ENCODE assay signal across 8 cellular contexts in genomic region chr22:24424001-24424900, GRCh38. TPM values are rescaled to one million over a fixed set of nuclear protein-coding genes. Genes with fewer than 3 reads are reported as not detected.
DNase-seq lines count a peak whose midpoint lies in the region; ATAC-seq and TF ChIP-seq lines count a peak whose summit lies in the region.

No MANE protein-coding gene starts in this region.

- no peak overlapping the region for H3K27ac ChIP-seq in OCI-LY7 (ENCODE audit: low read depth, low read length, poor library complexity, severe bottlenecking)

- TF ChIP-seq CTCF in CD14-positive monocyte (IDR thresholded peaks at IDR 0.05) (peak; percentile 9), OCI-LY7 (conservative IDR thresholded peaks at IDR 0.05; ENCODE audit: low read length) (no peak; the same call in 1 of the 2 replicates)

- peaks cover 21% of the 10 kb centered on the region; the same call in 1 of the 2 replicates for H3K79me2 ChIP-seq in OCI-LY7 (ENCODE audit: insufficient read depth, low read depth, low read length)

- DNase-seq in CD14-positive monocyte (ENCODE audit: low spot score) (no peak), OCI-LY7 (ENCODE audit: low spot score) (peak; percentile 64), iPS-NIHi7 (ENCODE audit: extremely low spot score) (peak; percentile 48), KG1 (lab: John Stamatoyannopoulos, UW) (no peak), COLO829 (ENCODE audit: low spot score) (no peak), SW480 (ENCODE audit: low spot score) (no peak)
- DNase-seq in activated naive CD8-positive, alpha-beta T cell treated with anti-CD3 and anti-CD28 coated beads, Interleukin-2, amount 50 U/mL, for 24 hours: peak; percentile 51
- peak in 2 of 3 experiments; percentile 28 to 46 for DNase-seq in stimulated activated CD4-positive, alpha-beta T cell treated with anti-CD3 and anti-CD28 coated beads, TNF-alpha, amount 100 ng/mL, for 24 hours (ENCODE audit: low read depth in 3 of 3)

- no TSS peak for BruUV-seq in OCI-LY7 (replicated peaks; lab: Mats Ljungman, UMichigan)

- H3K4me3 Mint-ChIP-seq in CD14-positive monocyte: peak overlapping the region; percentile 84 to 89
- H3K4me3 Mint-ChIP-seq in activated naive CD8-positive, alpha-beta T cell treated with anti-CD3 and anti-CD28 coated beads, Interleukin-2, amount 50 U/mL, for 24 hours: peak overlapping the region; percentile 79

- H3K9me3 Mint-ChIP-seq in CD14-positive monocyte: no peaks in the 10 kb centered on the region
- H3K9me3 Mint-ChIP-seq in activated naive CD8-positive, alpha-beta T cell treated with anti-CD3 and anti-CD28 coated beads, Interleukin-2, amount 50 U/mL, for 24 hours: no peaks in the 10 kb centered on the region

- ATAC-seq in activated naive CD8-positive, alpha-beta T cell treated with anti-CD3 and anti-CD28 coated beads, Interleukin-2, amount 50 U/mL, for 24 hours: peak; percentile 7

- peaks cover 18 to 39% (median 20%) of the 10 kb centered on the region in 3 donors for H3K27me3 Mint-ChIP-seq in CD14-positive monocyte (ENCODE audit: low read depth in 3 of 3)
- H3K27me3 Mint-ChIP-seq in activated naive CD8-positive, alpha-beta T cell treated with anti-CD3 and anti-CD28 coated beads, Interleukin-2, amount 50 U/mL, for 24 hours: peaks cover 2% of the 10 kb centered on the region

- H3K36me3 Mint-ChIP-seq in CD14-positive monocyte: peaks cover 17 to 26% of the 10 kb centered on the region in 2 donors
- peaks cover 6% of the 10 kb centered on the region for H3K36me3 Mint-ChIP-seq in activated naive CD8-positive, alpha-beta T cell treated with anti-CD3 and anti-CD28 coated beads, Interleukin-2, amount 50 U/mL, for 24 hours (ENCODE audit: low read depth)

- H3K9me3 ChIP-seq in OCI-LY7 (ENCODE audit: low read length): no peaks in the 10 kb centered on the region

- intact Hi-C loops in CD14-positive monocyte (cut with micrococcal nuclease): loop anchor here in 1 of 2 donors (5.0 kb wide), 2 partner anchors 78 to 98 kb away; no protein-coding TSS in a partner anchor
- intact Hi-C loops in OCI-LY7 (cut with micrococcal nuclease; ENCODE audit: unreplicated experiment): loop anchor here (5.0 kb wide), 1 partner anchor 97 kb away; no protein-coding TSS in a partner anchor

- H2AFZ ChIP-seq in OCI-LY7 (ENCODE audit: low read length): no peak overlapping the region; the same call in 1 of the 2 replicates

- no peaks in the 10 kb centered on the region for H4K20me1 ChIP-seq in OCI-LY7 (ENCODE audit: insufficient read depth, low read length)

- POLR2A ChIA-PET in OCI-LY7 (lab: Charles Lee): no interaction called here

- H3K36me3 ChIP-seq in OCI-LY7 (ENCODE audit: insufficient read depth, low read length): no peaks in the 10 kb centered on the region

- peak overlapping the region; percentile 74 for H3K4me3 ChIP-seq in OCI-LY7 (ENCODE audit: low read depth, low read length, poor library complexity, severe bottlenecking)

- peaks cover 46% of the 10 kb centered on the region for H3K4me1 Mint-ChIP-seq in CD14-positive monocyte
- H3K4me1 Mint-ChIP-seq in activated naive CD8-positive, alpha-beta T cell treated with anti-CD3 and anti-CD28 coated beads, Interleukin-2, amount 50 U/mL, for 24 hours: peaks cover 44% of the 10 kb centered on the region

- H3K4me2 ChIP-seq in OCI-LY7 (ENCODE audit: low read length): peak overlapping the region; percentile 97

- H3K27ac Mint-ChIP-seq in CD14-positive monocyte: peak overlapping the region in 6 of 7 donors; percentile 36 to 92 (median 76)
- peak overlapping the region; percentile 56 for H3K27ac Mint-ChIP-seq in activated naive CD8-positive, alpha-beta T cell treated with anti-CD3 and anti-CD28 coated beads, Interleukin-2, amount 50 U/mL, for 24 hours

- CTCF ChIA-PET in OCI-LY7 (lab: Charles Lee; ENCODE audit: unreplicated experiment): interaction anchor here (0.6 kb wide), 1 partner anchor 11 kb away, joined by 3 read pairs; no protein-coding TSS in a partner anchor

- H3K4me1 ChIP-seq in OCI-LY7 (ENCODE audit: insufficient read depth, low read length, poor library complexity, severe bottlenecking): peaks cover 47% of the 10 kb centered on the region

- H3K9me2 ChIP-seq in OCI-LY7 (ENCODE audit: insufficient read depth, low read length): no peaks in the 10 kb centered on the region

RNA-seq across cellular contexts. Expression of gene ADORA2A, which starts 3.1 kb away (rescaled TPM):
- polyA plus RNA-seq in CD14-positive monocyte: 1 to 10 TPM; 5.8 to 6.5 TPM
- 31.2 and 35.7 TPM in 2 replicates for total RNA-seq in OCI-LY7 (2014; rRNA removed; shearing (Covaris generic))
- total RNA-seq in OCI-LY7 (2022): 29.5 and 35.0 TPM in 2 replicates

Comparison
In these comparisons a context has a peak if more than half of its experiments do, and no peak if none do; other contexts are left out.
1. DNase-seq: peak in OCI-LY7 (single experiment), activated naive CD8-positive, alpha-beta T cell treated with anti-CD3 and anti-CD28 coated beads, Interleukin-2, amount 50 U/mL, for 24 hours (single experiment), iPS-NIHi7 (single experiment) and stimulated activated CD4-positive, alpha-beta T cell treated with anti-CD3 and anti-CD28 coated beads, TNF-alpha, amount 100 ng/mL, for 24 hours (2 of 3); none in CD14-positive monocyte (single experiment), KG1 (single experiment), COLO829 (single experiment) and SW480 (single experiment).